Comparison of ENCODE assay signal across 1 cellular context in the genomic region with DNA sequence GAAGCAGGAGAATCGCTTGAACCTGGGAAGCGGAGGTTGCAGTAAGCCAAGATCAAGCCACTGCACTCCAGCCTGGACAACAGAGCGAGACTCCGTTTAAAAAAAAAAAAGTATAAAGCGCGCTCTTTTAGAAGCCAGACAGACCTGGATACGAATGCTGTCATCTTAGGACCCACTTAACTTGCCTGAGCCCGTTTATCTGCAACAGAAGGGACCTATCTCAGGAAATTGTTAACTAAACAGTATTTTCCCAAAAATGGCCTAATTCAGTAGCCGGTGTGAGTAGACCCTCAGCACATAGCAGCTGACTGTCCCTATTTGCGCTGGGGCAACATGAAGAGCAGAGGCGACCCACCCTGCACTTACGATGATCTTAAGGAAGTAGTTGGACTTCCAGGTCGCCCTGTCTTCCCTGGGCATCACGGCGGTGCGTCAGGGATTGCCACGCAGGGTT.
A peak's percentile ranks its signal among the peaks of the same experiment; 100 is the strongest.
TF ChIP-seq lines count a peak whose summit lies in the region.

No MANE protein-coding gene starts in this region.

TF ChIP-seq in IMR-90, 13 proteins besides CTCF, POLR2A, EP300 and RAD21:
- 0 out of 2 replicates have a peak, but pooled peaks have one; percentile 37 for TF ChIP-seq CHD1 (IDR thresholded peaks at IDR 0.05; ENCODE audit: low read depth, low read length)
